8 cellular contexts compared by ENCODE assay signal in genomic region chr10:102449321-102450123, GRCh38. TPM values are rescaled to one million over a fixed set of nuclear protein-coding genes. Genes with fewer than 3 reads are reported as not detected.
DNase-seq lines count a peak whose midpoint lies in the region; ATAC-seq and TF ChIP-seq lines count a peak whose summit lies in the region.

No MANE protein-coding gene starts in this region.

- peak overlapping the region; percentile 78 to 96 (median 94) for H3K27ac Mint-ChIP-seq in H9
- H3K27ac Mint-ChIP-seq in T-helper 17 cell = peak overlapping the region; percentile 87

- H3K14ac ChIP-seq in H9 (ENCODE audit: insufficient read depth, low read length) = peak overlapping the region; percentile 17; the same call in 1 of the 2 replicates

- no peak overlapping the region for H2BK120ac ChIP-seq in H9 (ENCODE audit: low read depth, low read length, poor library complexity, severe bottlenecking)

- H2BK20ac ChIP-seq in H9 (ENCODE audit: low read depth, low read length, poor library complexity, severe bottlenecking) = no peak overlapping the region

- DNase-seq in DND-41 (peak; percentile 80), H9 (peak; percentile 91), NCI-H128 (lab: John Stamatoyannopoulos, UW; ENCODE audit: unreplicated experiment) (peak; percentile 56), T-helper 17 cell (peak; percentile 71 to 78 (median 73)), anterior cingulate cortex (lab: John Stamatoyannopoulos, UW) (peak in 40 of 58 donors; percentile 10 to 80 (median 42)), smooth muscle cell (lab: John Stamatoyannopoulos, UW; ENCODE audit: unreplicated experiment) (no peak), HCEC 1CT (no peak)

- no peak overlapping the region for H3K56ac ChIP-seq in H9 (ENCODE audit: insufficient read length, low read depth, low read length)

- peaks cover 6% of the 10 kb centered on the region; the same call in 1 of the 2 replicates for H3K27me3 Mint-ChIP-seq in H9 (ENCODE audit: low read depth)
- H3K27me3 Mint-ChIP-seq in T-helper 17 cell = no peaks in the 10 kb centered on the region

- no peak overlapping the region for H3K23ac ChIP-seq in H9 (ENCODE audit: insufficient read length, low read depth, low read length)

- no peaks in the 10 kb centered on the region; a peak in 2 of 5 replicates for H3K9me3 Mint-ChIP-seq in H9

- no peak overlapping the region for H3K4ac ChIP-seq in H9 (ENCODE audit: low read depth, low read length)

- H2AFZ ChIP-seq in DND-41 (ENCODE audit: low read depth, low read length) (peak overlapping the region; percentile 85), H9 (ENCODE audit: low read length) (peak overlapping the region; percentile 27), smooth muscle cell (ENCODE audit: low read depth) (peak overlapping the region; percentile 39)

- H3K36me3 Mint-ChIP-seq in H9 (ENCODE audit: insufficient read depth in 1 of 3, low read depth in 3 of 3) (peaks cover 4 to 8% (median 4%) of the 10 kb centered on the region in 3 experiments), T-helper 17 cell (ENCODE audit: low read depth) (peaks cover 2% of the 10 kb centered on the region)

- peak overlapping the region; percentile 37 for H4K5ac ChIP-seq in H9 (ENCODE audit: insufficient read length, low read depth, low read length)

- peaks cover 28% of the 10 kb centered on the region for H3K4me1 ChIP-seq in DND-41 (ENCODE audit: insufficient read depth, low read length)
- H3K4me1 ChIP-seq in H9 (ENCODE audit: insufficient read depth, low read length) = peaks cover 7% of the 10 kb centered on the region; the same call in 1 of the 2 replicates
- peaks cover 17% of the 10 kb centered on the region for H3K4me1 ChIP-seq in iPS-18a (ENCODE audit: control insufficient read depth, low read depth, low read length)
- H3K4me1 ChIP-seq in smooth muscle cell (ENCODE audit: low read depth) = peaks cover 13% of the 10 kb centered on the region

- H3K4me3 ChIP-seq in DND-41 (ENCODE audit: low read depth in 1 of 2, low read length in 2 of 2) = peak overlapping the region; percentile 32 to 72; a peak in 3 of 4 replicates
- H3K4me3 ChIP-seq in iPS-18a (ENCODE audit: low read length) = peak overlapping the region; percentile 88
- peak overlapping the region; percentile 76 for H3K4me3 ChIP-seq in smooth muscle cell

- H3K79me1 ChIP-seq in H9 (ENCODE audit: insufficient read depth, low read depth, low read length, poor library complexity, severe bottlenecking) = peaks cover 3% of the 10 kb centered on the region

- peak overlapping the region; percentile 69 for H3K18ac ChIP-seq in H9 (ENCODE audit: insufficient read length, low read depth, low read length)

- no peak overlapping the region for H3T11ph ChIP-seq in H9 (ENCODE audit: low read length)

- H4K91ac ChIP-seq in H9 (ENCODE audit: insufficient read length, low read depth, low read length) = no peak overlapping the region

- no peaks in the 10 kb centered on the region for H3K9me3 ChIP-seq in DND-41 (ENCODE audit: insufficient read depth, low read length, severe bottlenecking)
- no peaks in the 10 kb centered on the region for H3K9me3 ChIP-seq in H9 (ENCODE audit: control insufficient read depth, low read depth, low read length)
- H3K9me3 ChIP-seq in T-helper 17 cell (ENCODE audit: control insufficient read depth, low read length, poor library complexity, severe bottlenecking) = no peaks in the 10 kb centered on the region
- no peaks in the 10 kb centered on the region for H3K9me3 ChIP-seq in iPS-18a (ENCODE audit: control insufficient read depth, low read depth, low read length)
- H3K9me3 ChIP-seq in smooth muscle cell (replicated peaks; ENCODE audit: low read depth) = no peaks in the 10 kb centered on the region

- no peak overlapping the region for H4K8ac ChIP-seq in H9 (replicated peaks; ENCODE audit: insufficient read length, low read depth, low read length)

- WGBS in H9 (ENCODE audit: extremely low coverage, insufficient read length, low lambda C conversion rate) = no CpG with 5 or more reads among the region's 30 CpGs
- 14% methylated on average over 24 of the region's 30 CpGs for WGBS in smooth muscle cell (ENCODE audit: low lambda C conversion rate)

- H2BK12ac ChIP-seq in H9 (ENCODE audit: insufficient read length, low read depth, low read length) = no peak overlapping the region

- no peak overlapping the region for H2AK5ac ChIP-seq in H9 (ENCODE audit: insufficient read length, low read length)

- 0 out of 2 replicates have a peak, but pooled peaks cover 4% of the 10 kb centered on the region for H4K20me1 ChIP-seq in DND-41 (ENCODE audit: insufficient read depth, low read length)
- no peaks in the 10 kb centered on the region for H4K20me1 ChIP-seq in H9 (ENCODE audit: control insufficient read depth, insufficient read depth, insufficient read length)
- peaks cover 6% of the 10 kb centered on the region for H4K20me1 ChIP-seq in smooth muscle cell (ENCODE audit: low read depth)

- H3K27me3 ChIP-seq in DND-41 (ENCODE audit: insufficient read depth, low read length, poor library complexity) = no peaks in the 10 kb centered on the region
- 0 out of 2 replicates have a peak, but pooled peaks cover 2% of the 10 kb centered on the region for H3K27me3 ChIP-seq in H9 (ENCODE audit: insufficient read depth, low read length)
- no peaks in the 10 kb centered on the region for H3K27me3 ChIP-seq in iPS-18a (ENCODE audit: control insufficient read depth, insufficient read depth, low read length)
- no peaks in the 10 kb centered on the region for H3K27me3 ChIP-seq in smooth muscle cell (ENCODE audit: low read depth)

- ATAC-seq in DND-41 (ENCODE audit: insufficient read depth, low read depth) (peak; percentile 66), T-helper 17 cell (peak; percentile 76)

- H2BK15ac ChIP-seq in H9 (ENCODE audit: low read depth, low read length) = no peak overlapping the region

- TF ChIP-seq CTCF in DND-41 (IDR thresholded peaks at IDR 0.05; ENCODE audit: borderline replicate concordance, extremely low read depth, low read length, poor library complexity, severe bottlenecking) (no peak), H9 (conservative IDR thresholded peaks at IDR 0.05) (no peak), smooth muscle cell (IDR thresholded peaks at IDR 0.05; ENCODE audit: borderline replicate concordance, insufficient read depth, poor library complexity, severe bottlenecking) (no peak)

- peaks cover 11% of the 10 kb centered on the region for H3F3A ChIP-seq in smooth muscle cell (ENCODE audit: low read depth)

- H3K23me2 ChIP-seq in H9 (ENCODE audit: insufficient read length, low read depth, low read length, poor library complexity, severe bottlenecking) = peaks cover 11% of the 10 kb centered on the region

- H3K79me2 ChIP-seq in DND-41 (ENCODE audit: insufficient read depth, low read length) (peaks cover 19% of the 10 kb centered on the region), H9 (ENCODE audit: insufficient read depth, low read length) (peaks cover 3% of the 10 kb centered on the region; the same call in 1 of the 2 replicates), smooth muscle cell (ENCODE audit: low read depth) (no peaks in the 10 kb centered on the region)

- H3K36me3 ChIP-seq in DND-41 (ENCODE audit: insufficient read depth, low read length) = peaks cover 12% of the 10 kb centered on the region
- peaks cover 4% of the 10 kb centered on the region for H3K36me3 ChIP-seq in iPS-18a (ENCODE audit: control insufficient read depth, low read depth, low read length)
- no peaks in the 10 kb centered on the region for H3K36me3 ChIP-seq in smooth muscle cell (ENCODE audit: low read depth)

- H2BK5ac ChIP-seq in H9 (ENCODE audit: insufficient read length, low read length) = no peak overlapping the region

- H3K4me1 Mint-ChIP-seq in H9 (peaks cover 27 to 38% of the 10 kb centered on the region in 2 experiments), T-helper 17 cell (peaks cover 17% of the 10 kb centered on the region)

- H3K9ac ChIP-seq in DND-41 (ENCODE audit: low read depth, low read length) (peak overlapping the region; percentile 97), H9 (ENCODE audit: extremely low read depth, insufficient read length, low read length) (peak overlapping the region; percentile 78), iPS-18a (ENCODE audit: low read length) (peak overlapping the region; percentile 79), smooth muscle cell (ENCODE audit: low read depth) (peak overlapping the region; percentile 18)

- H3K4me3 Mint-ChIP-seq in H9 (peak overlapping the region; percentile 84 to 97), T-helper 17 cell (peak overlapping the region; percentile 94)

- H3K4me2 ChIP-seq in DND-41 (ENCODE audit: insufficient read depth, low read length) (peak overlapping the region; percentile 87), H9 (ENCODE audit: insufficient read depth, insufficient read length, low read length) (peak overlapping the region; percentile 92), smooth muscle cell (peak overlapping the region; percentile 98)

- H3K27ac ChIP-seq in DND-41 (ENCODE audit: low read length) = peak overlapping the region; percentile 75
- no peak overlapping the region for H3K27ac ChIP-seq in H9 (ENCODE audit: insufficient read length, low read depth, low read length)
- H3K27ac ChIP-seq in iPS-18a (ENCODE audit: low read length) = peak overlapping the region; percentile 60
- H3K27ac ChIP-seq in smooth muscle cell (ENCODE audit: low read depth) = no peak overlapping the region

RNA-seq across cellular contexts. Expression of gene C10orf95, which starts 1.8 kb away (rescaled TPM):
- total RNA-seq in H9 (2021) (not detected in 2 replicates), T-helper 17 cell (under 1 TPM in 1 of 2 donors, not detected in 1; 0.50 TPM), smooth muscle cell (0.09 TPM in 1 of 2 replicates, not detected in the other)
- 0.62 and 0.80 TPM in 2 replicates for polyA plus RNA-seq in smooth muscle cell

RNA-seq across cellular contexts. Expression of gene CUEDC2, which starts 17.1 kb away (rescaled TPM):
- total RNA-seq in H9 (2021) (41.2 and 43.0 TPM in 2 replicates), T-helper 17 cell (10 to 100 TPM; 27.4 to 30.7 TPM), smooth muscle cell (24.7 and 40.9 TPM in 2 replicates)
- 111 and 112 TPM in 2 replicates for polyA plus RNA-seq in smooth muscle cell

RNA-seq across cellular contexts. Expression of gene FBXL15, which starts 28.9 kb away (rescaled TPM):
- total RNA-seq in H9 (2021) (8.4 and 9.1 TPM in 2 replicates), T-helper 17 cell (10 to 100 TPM in 1 of 2 donors, 1 to 10 TPM in 1; 9.9 to 14.2 TPM), smooth muscle cell (8.2 and 14.1 TPM in 2 replicates)
- 27.9 and 29.0 TPM in 2 replicates for polyA plus RNA-seq in smooth muscle cell

RNA-seq across cellular contexts. Expression of gene PSD, which starts 30.9 kb away (rescaled TPM):
- total RNA-seq in H9 (2021) (3.4 and 3.6 TPM in 2 replicates), T-helper 17 cell (1 to 10 TPM; 2.9 to 5.1 TPM), smooth muscle cell (4.1 and 29.1 TPM in 2 replicates)
- 31.6 and 33.5 TPM in 2 replicates for polyA plus RNA-seq in smooth muscle cell

RNA-seq across cellular contexts. Expression of gene ACTR1A, which starts 53.0 kb away (rescaled TPM):
- total RNA-seq in H9 (2021) (82.1 and 84.2 TPM in 2 replicates), T-helper 17 cell (10 to 100 TPM; 57.5 to 58.0 TPM), smooth muscle cell (144 and 146 TPM in 2 replicates)
- 115 and 149 TPM in 2 replicates for polyA plus RNA-seq in smooth muscle cell

Comparison
In these comparisons a context has a peak if more than half of its experiments do, and no peak if none do; other contexts are left out.
1. DNase-seq: peak in DND-41 (single experiment), H9 (single experiment), NCI-H128 (single experiment), T-helper 17 cell (3 of 3) and anterior cingulate cortex (40 of 58); none in smooth muscle cell (single experiment) and HCEC 1CT (single experiment).
2. H2AFZ ChIP-seq: peak in every context shown above with its lines; median percentile 85 in DND-41; 39 in smooth muscle cell; 27 in H9.
3. H3K27ac ChIP-seq: peak in DND-41 (single experiment) and iPS-18a (single experiment); none in H9 (single experiment) and smooth muscle cell (single experiment).
4. H3K9ac ChIP-seq: peak in every context shown above with its lines; median percentile 97 in DND-41; 79 in iPS-18a; 78 in H9; 18 in smooth muscle cell.
5. Peak in every context shown above with its lines, with median percentiles within 50 percentile points of each other: H3K4me2 ChIP-seq and H3K4me3 ChIP-seq.